In the genomic region with DNA sequence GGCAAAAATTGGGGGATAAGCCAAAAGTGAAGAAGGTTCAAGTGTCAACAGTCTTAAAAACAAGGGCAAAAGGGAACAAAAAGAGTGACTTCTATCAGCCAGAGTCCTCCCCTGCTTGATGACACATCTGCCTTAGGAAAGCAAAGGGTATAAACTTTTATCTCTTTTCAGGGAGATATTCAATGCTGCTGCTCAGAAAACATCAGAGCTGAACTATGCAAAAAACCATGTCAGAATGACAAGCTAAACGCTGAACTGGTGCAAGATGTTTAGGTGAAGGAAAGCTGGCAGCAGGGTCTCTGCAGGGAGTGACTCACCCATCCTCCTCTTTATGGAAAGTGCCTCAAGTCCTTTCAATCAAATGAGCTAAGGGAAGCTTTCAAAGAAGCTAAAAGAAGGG, we compare ENCODE assay signal across 1 cellular context.
TF ChIP-seq lines count a peak whose summit lies in the region.

No MANE protein-coding gene starts in this region.

TF ChIP-seq in IMR-90, 13 proteins besides CTCF, POLR2A, EP300 and RAD21:
- TF ChIP-seq MAZ (IDR thresholded peaks at IDR 0.05; ENCODE audit: borderline replicate concordance, low read depth, low read length) (no peak), SMC3 (IDR thresholded peaks at IDR 0.05; ENCODE audit: low read depth, low read length) (no peak), MAFK (IDR thresholded peaks at IDR 0.05; ENCODE audit: low read depth, low read length) (peak; percentile 30; the same call in 1 of the 2 replicates), NFE2L2 (IDR thresholded peaks at IDR 0.05; ENCODE audit: low read depth, low read length) (peak; percentile 82), CEBPB (IDR thresholded peaks at IDR 0.05; ENCODE audit: low read depth, low read length) (peak; percentile 31; the same call in 1 of the 2 replicates), FOS (IDR thresholded peaks at IDR 0.05; ENCODE audit: low read depth, low read length) (peak; percentile 75), RFX5 (IDR thresholded peaks at IDR 0.05; ENCODE audit: low read depth, low read length) (no peak)
